Comparison of ENCODE assay signal across 24 cellular contexts in the genomic region with DNA sequence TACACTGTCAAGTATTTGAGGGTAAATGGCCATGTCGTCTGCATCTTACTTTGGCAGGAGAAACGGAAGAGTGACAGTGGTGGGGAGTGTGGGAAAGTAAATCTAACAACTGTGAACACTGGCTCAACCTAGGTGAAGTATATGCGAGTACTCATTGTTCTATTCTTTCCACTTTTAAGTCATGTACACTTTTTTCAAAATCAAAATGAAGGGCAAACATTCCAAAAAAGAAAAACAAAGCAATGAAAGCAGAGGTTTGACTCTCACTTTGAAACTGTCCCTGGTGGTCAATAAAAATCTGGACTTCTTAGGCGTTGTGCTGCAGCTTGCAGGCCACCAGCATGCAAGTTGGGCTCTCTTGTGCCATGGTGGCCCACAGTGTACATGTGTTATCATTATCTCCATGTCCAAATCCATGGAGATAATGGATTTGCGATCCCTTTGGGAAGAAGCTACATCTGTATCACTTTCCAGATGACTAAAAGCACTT. TPM values are rescaled to one million over a fixed set of nuclear protein-coding genes. Genes with fewer than 3 reads are reported as not detected.
A peak's percentile ranks its signal among the peaks of the same experiment; 100 is the strongest.
DNase-seq lines count a peak whose midpoint lies in the region; ATAC-seq and TF ChIP-seq lines count a peak whose summit lies in the region.
"Had no signal": no experiment of that assay in that cellular context is flagged by ENCODE, and none has a peak within 500 bp of the region (broad histone marks: within the 10 kb centered on the region; RNA-seq: fewer than 3 reads in every experiment).

No MANE protein-coding gene starts in this region.

- H3F3A ChIP-seq in GM23338 (replicated peaks; ENCODE audit: low read depth): no peaks in the 10 kb centered on the region

- no peaks in the 10 kb centered on the region for H3K36me3 ChIP-seq in GM23338 (ENCODE audit: insufficient read depth)
- H3K36me3 ChIP-seq in subcutaneous abdominal adipose tissue (ENCODE audit: control insufficient read depth in 5 of 5, insufficient read depth in 5 of 5, low read length in 5 of 5): no peaks in the 10 kb centered on the region
- H3K36me3 ChIP-seq: Peyer's patch had no signal

- no peaks in the 10 kb centered on the region for H3K27me3 Mint-ChIP-seq in activated naive CD8-positive, alpha-beta T cell
- H3K27me3 Mint-ChIP-seq in activated naive CD8-positive, alpha-beta T cell treated with anti-CD3 and anti-CD28 coated beads, Interleukin-2, amount 50 U/mL, for 24 hours: no peaks in the 10 kb centered on the region
- H3K27me3 Mint-ChIP-seq in GM23338 (ENCODE audit: insufficient read depth, low read depth, poor library complexity): no peaks in the 10 kb centered on the region
- no peaks in the 10 kb centered on the region for H3K27me3 Mint-ChIP-seq in stimulated activated naive B cell treated with anti-CD40 and anti-IgM and Interleukin-4, amounts not matched to agents 10 μg/mL and 1 μg/mL and 100 μg/mL, for 72 hours
- H3K27me3 Mint-ChIP-seq: stimulated activated memory B cell treated with anti-CD40 and anti-IgM and Interleukin-4, amounts not matched to agents 10 μg/mL and 1 μg/mL and 100 μg/mL, for 72 hours had no signal

- H3K4me3 ChIP-seq in GM23338: no peak overlapping the region
- no peak overlapping the region for H3K4me3 ChIP-seq in subcutaneous abdominal adipose tissue (ENCODE audit: low read depth in 1 of 5, low read length in 5 of 5)
- H3K4me3 ChIP-seq: Peyer's patch, testis had no signal

- H3K9me3 ChIP-seq in subcutaneous abdominal adipose tissue (ENCODE audit: control insufficient read depth in 5 of 5, low read length in 5 of 5): no peaks in the 10 kb centered on the region
- H3K9me3 ChIP-seq: Peyer's patch, testis had no signal

- H3K9me2 ChIP-seq in GM23338 (ENCODE audit: insufficient read depth): no peaks in the 10 kb centered on the region

- no peak for DNase-seq in activated naive CD8-positive, alpha-beta T cell treated with anti-CD3 and anti-CD28 coated beads, Interleukin-2, amount 50 U/mL, for 24 hours
- DNase-seq in GM23338 (ENCODE audit: low spot score) (no peak), islet precursor cell (peak; percentile 30), DMS 273 treated with DMSO at 0.1 percent for 48 hours (lab: John Stamatoyannopoulos, UW) (no peak)
- DNase-seq in stimulated activated naive B cell treated with anti-CD40 and anti-IgM and Interleukin-4, amounts not matched to agents 10 μg/mL and 1 μg/mL and 100 μg/mL, for 72 hours: no peak
- DNase-seq: DMS53; head of caudate nucleus; KG1; mammary epithelial cell; MM.1S; NCI-H146; NCI-H2171 treated with DMSO at 0.1 percent for 48 hours; occipital lobe; Peyer's patch; stimulated activated CD4-positive, alpha-beta T cell treated with anti-CD3 and anti-CD28 coated beads, Interleukin-4, amount 100 ng/mL, for 1 hour; testis had no signal

- H3K4me1 Mint-ChIP-seq in activated naive CD8-positive, alpha-beta T cell (ENCODE audit: low read depth): peaks cover 56% of the 10 kb centered on the region
- H3K4me1 Mint-ChIP-seq in activated naive CD8-positive, alpha-beta T cell treated with anti-CD3 and anti-CD28 coated beads, Interleukin-2, amount 50 U/mL, for 24 hours: peaks cover 42% of the 10 kb centered on the region
- peaks cover 6% of the 10 kb centered on the region for H3K4me1 Mint-ChIP-seq in GM23338
- H3K4me1 Mint-ChIP-seq in stimulated activated naive B cell treated with anti-CD40 and anti-IgM and Interleukin-4, amounts not matched to agents 10 μg/mL and 1 μg/mL and 100 μg/mL, for 72 hours: peaks cover 16 to 35% of the 10 kb centered on the region in 2 donors

- peaks cover 73% of the 10 kb centered on the region for H3K79me2 ChIP-seq in GM23338 (replicated peaks; ENCODE audit: insufficient read depth)

- ATAC-seq in activated naive CD8-positive, alpha-beta T cell treated with anti-CD3 and anti-CD28 coated beads, Interleukin-2, amount 50 U/mL, for 24 hours: no peak
- no peak for ATAC-seq in GM23338
- no peak for ATAC-seq in stimulated activated naive B cell treated with anti-CD40 and anti-IgM and Interleukin-4, amounts not matched to agents 10 μg/mL and 1 μg/mL and 100 μg/mL, for 72 hours (replicated peaks)
- ATAC-seq: activated CD4-positive, CD25-positive, alpha-beta regulatory T cell treated with anti-CD3 and anti-CD28 coated beads, Interleukin-2, amount 50 U/mL, for 24 hours; stimulated activated memory B cell treated with anti-CD40 and anti-IgM and Interleukin-4, amounts not matched to agents 10 μg/mL and 1 μg/mL and 100 μg/mL, for 72 hours had no signal

- H2AFZ ChIP-seq in GM23338: no peak overlapping the region

- H3K9me3 Mint-ChIP-seq in activated naive CD8-positive, alpha-beta T cell (ENCODE audit: low read depth): no peaks in the 10 kb centered on the region
- no peaks in the 10 kb centered on the region for H3K9me3 Mint-ChIP-seq in activated naive CD8-positive, alpha-beta T cell treated with anti-CD3 and anti-CD28 coated beads, Interleukin-2, amount 50 U/mL, for 24 hours
- H3K9me3 Mint-ChIP-seq in GM23338: no peaks in the 10 kb centered on the region
- no peaks in the 10 kb centered on the region for H3K9me3 Mint-ChIP-seq in stimulated activated naive B cell treated with anti-CD40 and anti-IgM and Interleukin-4, amounts not matched to agents 10 μg/mL and 1 μg/mL and 100 μg/mL, for 72 hours
- H3K9me3 Mint-ChIP-seq: activated T-helper 2 cell treated with anti-CD3 and anti-CD28 coated beads, Interferon-gamma antibody, Interleukin-2, Interleukin-4, amounts not matched to agents 10 μg/mL and 5 μg/mL and 100 μg/mL, durations not matched to agents 14 hours and 24 hours and 36 hours; stimulated activated memory B cell treated with anti-CD40 and anti-IgM and Interleukin-4, amounts not matched to agents 10 μg/mL and 1 μg/mL and 100 μg/mL, for 72 hours had no signal

- peaks cover 4% of the 10 kb centered on the region for H4K20me1 ChIP-seq in GM23338 (replicated peaks; ENCODE audit: insufficient read depth)

- no peaks in the 10 kb centered on the region; the same call in 1 of the 2 replicates for H3K4me1 ChIP-seq in GM23338 (ENCODE audit: insufficient read depth)
- peaks cover 0 to 43% (median 27%) of the 10 kb centered on the region in 5 donors for H3K4me1 ChIP-seq in subcutaneous abdominal adipose tissue (ENCODE audit: control insufficient read depth in 5 of 5, insufficient read depth in 5 of 5, low read length in 5 of 5)

- no peak overlapping the region for H3K4me3 Mint-ChIP-seq in activated naive CD8-positive, alpha-beta T cell
- H3K4me3 Mint-ChIP-seq in activated naive CD8-positive, alpha-beta T cell treated with anti-CD3 and anti-CD28 coated beads, Interleukin-2, amount 50 U/mL, for 24 hours: no peak overlapping the region
- H3K4me3 Mint-ChIP-seq in GM23338: no peak overlapping the region
- no peak overlapping the region for H3K4me3 Mint-ChIP-seq in stimulated activated naive B cell treated with anti-CD40 and anti-IgM and Interleukin-4, amounts not matched to agents 10 μg/mL and 1 μg/mL and 100 μg/mL, for 72 hours
- H3K4me3 Mint-ChIP-seq: stimulated activated memory B cell treated with anti-CD40 and anti-IgM and Interleukin-4, amounts not matched to agents 10 μg/mL and 1 μg/mL and 100 μg/mL, for 72 hours had no signal

- no peak overlapping the region for H3K9ac ChIP-seq in subcutaneous abdominal adipose tissue (ENCODE audit: low read length in 5 of 5)

- H3K27ac Mint-ChIP-seq in activated naive CD8-positive, alpha-beta T cell: peak overlapping the region; percentile 46
- no peak overlapping the region for H3K27ac Mint-ChIP-seq in activated naive CD8-positive, alpha-beta T cell treated with anti-CD3 and anti-CD28 coated beads, Interleukin-2, amount 50 U/mL, for 24 hours
- H3K27ac Mint-ChIP-seq in GM23338: no peak overlapping the region
- no peak overlapping the region for H3K27ac Mint-ChIP-seq in stimulated activated naive B cell treated with anti-CD40 and anti-IgM and Interleukin-4, amounts not matched to agents 10 μg/mL and 1 μg/mL and 100 μg/mL, for 72 hours
- H3K27ac Mint-ChIP-seq: activated T-helper 2 cell treated with anti-CD3 and anti-CD28 coated beads, Interferon-gamma antibody, Interleukin-2, Interleukin-4, amounts not matched to agents 10 μg/mL and 5 μg/mL and 100 μg/mL, durations not matched to agents 14 hours and 24 hours and 36 hours; stimulated activated memory B cell treated with anti-CD40 and anti-IgM and Interleukin-4, amounts not matched to agents 10 μg/mL and 1 μg/mL and 100 μg/mL, for 72 hours had no signal

- no peak for TF ChIP-seq CTCF in GM23338 (conservative IDR thresholded peaks at IDR 0.05; ENCODE audit: low read depth in 2 of 2)

- H3K4me2 ChIP-seq in GM23338: no peak overlapping the region

- H3K27me3 ChIP-seq in GM23338 (ENCODE audit: insufficient read depth) (no peaks in the 10 kb centered on the region), subcutaneous abdominal adipose tissue (ENCODE audit: control insufficient read depth in 5 of 5, insufficient read depth in 4 of 5, low read length in 5 of 5) (no peaks in the 10 kb centered on the region)
- H3K27me3 ChIP-seq: Peyer's patch, testis had no signal

- H3K36me3 Mint-ChIP-seq in activated naive CD8-positive, alpha-beta T cell: no peaks in the 10 kb centered on the region
- H3K36me3 Mint-ChIP-seq in activated naive CD8-positive, alpha-beta T cell treated with anti-CD3 and anti-CD28 coated beads, Interleukin-2, amount 50 U/mL, for 24 hours (ENCODE audit: low read depth): peaks cover 6% of the 10 kb centered on the region
- H3K36me3 Mint-ChIP-seq in GM23338 (ENCODE audit: low read depth): no peaks in the 10 kb centered on the region
- peaks cover 8 to 10% of the 10 kb centered on the region in 2 donors for H3K36me3 Mint-ChIP-seq in stimulated activated naive B cell treated with anti-CD40 and anti-IgM and Interleukin-4, amounts not matched to agents 10 μg/mL and 1 μg/mL and 100 μg/mL, for 72 hours

- H3K27ac ChIP-seq in GM23338 (ENCODE audit: low read depth) (peak overlapping the region; percentile 45; the same call in 1 of the 2 replicates), subcutaneous abdominal adipose tissue (ENCODE audit: low read depth, low read length) (peak overlapping the region; percentile 39)
- H3K27ac ChIP-seq: epithelial cell of prostate, Peyer's patch had no signal

TF ChIP-seq in GM23338, 12 proteins besides CTCF, POLR2A, EP300 and RAD21 (continues in another document):
- no peak for TF ChIP-seq ZNF331 (CRISPR knock-in tag; IDR thresholded peaks at IDR 0.05; ENCODE audit: low read depth)

RNA-seq across cellular contexts. Expression of gene STAT5B, which starts 32.7 kb away (rescaled TPM):
- 47.1 and 60.5 TPM in 2 replicates for total RNA-seq in GM23338 (2014; rRNA removed; shearing (Covaris generic))
- 13.9 and 14.3 TPM in 2 replicates for polyA plus RNA-seq in GM23338 (2016; fragmentation: Nextera tagmentation; extraction: Ambion mirVana)

RNA-seq across cellular contexts. Expression of gene STAT5A, which starts 44.8 kb away (rescaled TPM):
- total RNA-seq in GM23338 (2014; rRNA removed; shearing (Covaris generic)): 14.6 and 18.1 TPM in 2 replicates
- 2.3 and 2.4 TPM in 2 replicates for polyA plus RNA-seq in GM23338 (2016; fragmentation: Nextera tagmentation; extraction: Ambion mirVana)

RNA-seq across cellular contexts. Expression of gene GHDC, which starts 49.2 kb away (rescaled TPM):
- total RNA-seq in GM23338 (2014; rRNA removed; shearing (Covaris generic)): 6.4 and 13.8 TPM in 2 replicates
- polyA plus RNA-seq in GM23338 (2016; fragmentation: Nextera tagmentation; extraction: Ambion mirVana): 3.0 and 4.0 TPM in 2 replicates

RNA-seq across cellular contexts. Expression of gene HCRT, which starts 58.3 kb away (rescaled TPM):
- total RNA-seq in GM23338 (2014; rRNA removed; shearing (Covaris generic)): not detected in 2 replicates
- 0.70 TPM in 1 of 2 replicates, not detected in the other for polyA plus RNA-seq in GM23338 (2016; fragmentation: Nextera tagmentation; extraction: Ambion mirVana)
- total RNA-seq: activated T-helper 2 cell treated with anti-CD3 and anti-CD28 coated beads, Interferon-gamma antibody, Interleukin-2, Interleukin-4, amounts not matched to agents 10 μg/mL and 5 μg/mL and 100 μg/mL, durations not matched to agents 14 hours and 24 hours and 36 hours; cerebellum; HT1080; mammary epithelial cell; occipital lobe; Peyer's patch; testis had no signal
- polyA plus RNA-seq: mammary epithelial cell had no signal
